Comparison of ENCODE assay signal across 8 cellular contexts in the genomic region with DNA sequence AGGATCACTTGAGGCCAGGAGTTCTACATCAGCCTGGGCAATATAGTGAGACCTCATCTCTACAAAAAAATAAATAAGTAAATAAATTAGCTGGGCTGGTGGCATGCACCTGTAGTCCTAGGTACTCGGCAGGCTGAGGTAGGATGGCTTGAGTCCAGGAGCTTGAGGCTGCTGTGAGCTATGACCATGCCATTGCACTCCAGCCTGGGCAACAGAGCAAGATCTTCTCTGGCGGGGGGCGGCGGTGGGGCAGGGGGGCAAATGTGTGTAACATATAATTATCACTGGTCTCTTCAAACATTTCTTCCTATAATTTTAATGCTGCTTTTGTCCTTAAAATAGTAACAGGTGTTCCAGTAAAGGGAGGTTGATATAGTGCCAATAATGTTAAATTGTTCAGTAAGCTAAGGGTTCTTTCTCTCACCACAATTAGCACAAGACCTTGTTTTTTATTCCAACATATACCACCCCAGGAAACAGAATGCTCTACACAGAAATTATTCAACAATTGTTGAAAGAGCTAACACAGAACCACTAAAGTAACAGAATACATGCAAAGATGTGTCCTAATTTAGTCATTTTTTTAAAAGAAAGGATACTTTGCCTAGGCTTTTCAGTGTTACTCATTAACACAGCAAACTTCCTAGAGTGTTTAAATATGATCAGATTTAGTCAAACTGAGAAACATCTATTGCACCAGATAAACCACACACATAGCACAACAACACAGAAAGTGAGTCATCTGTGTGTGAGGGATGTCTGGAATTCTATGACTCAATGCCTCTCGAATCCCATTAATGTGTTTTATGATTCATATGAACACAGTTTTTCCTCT. TPM values are rescaled to one million over a fixed set of nuclear protein-coding genes. Genes with fewer than 3 reads are reported as not detected.
A peak's percentile ranks its signal among the peaks of the same experiment; 100 is the strongest.
DNase-seq lines count a peak whose midpoint lies in the region; ATAC-seq and TF ChIP-seq lines count a peak whose summit lies in the region.

No MANE protein-coding gene starts in this region.

- no peak for TF ChIP-seq POLR2A in adrenal gland (IDR thresholded peaks at IDR 0.05)

- peaks cover 0 to 14% of the 10 kb centered on the region in 2 donors for H3K4me1 ChIP-seq in adrenal gland (replicated peaks in 1 of 2)
- H3K4me1 ChIP-seq in Karpas-422 (ENCODE audit: low read length) = peaks cover 13% of the 10 kb centered on the region; the same call in 1 of the 2 replicates

- in situ Hi-C loops in GM13976 (cut with MboI; ENCODE audit: low sequenced_read_pairs, unreplicated experiment) = no loop called here

- no peak overlapping the region for H3K4me2 ChIP-seq in Karpas-422 (ENCODE audit: low read depth, low read length, poor library complexity, severe bottlenecking)

- ATAC-seq in GM21723 (IDR thresholded peaks at IDR 0.05; ENCODE audit: unreplicated experiment) (peak; percentile 89), left lobe of liver (peak; percentile 86)

- WGBS in adrenal gland, 4 donors = 74 to 76% (median 75%) methylated on average over 5 of the region's 5 CpGs

- H3K9me2 ChIP-seq in Karpas-422 (replicated peaks; ENCODE audit: insufficient read depth, low read length) = no peaks in the 10 kb centered on the region

- no peak overlapping the region for H3K9ac ChIP-seq in Karpas-422 (ENCODE audit: low read length)

- H3K4me3 ChIP-seq in adrenal gland (no peak overlapping the region), Karpas-422 (ENCODE audit: low read length) (no peak overlapping the region)

- TF ChIP-seq CTCF in GM13976 (IDR thresholded peaks at IDR 0.05; ENCODE audit: borderline replicate concordance, control extremely low read depth, extremely low read depth, insufficient read depth, missing control alignments) = no peak
- TF ChIP-seq CTCF in adrenal gland (IDR thresholded peaks at IDR 0.05) = no peak

- intact Hi-C loops in adrenal gland (cut with DNase I) = no loop called here

- peak; percentile 29 for DNase-seq in GM13976 (ENCODE audit: low spot score)
- peak; percentile 50 for DNase-seq in HuH-7 (ENCODE audit: low spot score)
- DNase-seq in adrenal gland = peak in 5 of 7 donors; percentile 19 to 42 (median 33)
- DNase-seq in left lobe of liver (ENCODE audit: low spot score) = peak; percentile 67
- DNase-seq in Karpas-422 = no peak
- DNase-seq in hypothalamus (lab: John Stamatoyannopoulos, UW) = no peak
- DNase-seq in central memory CD4-positive, alpha-beta T cell = no peak

- no peak overlapping the region for H2AFZ ChIP-seq in Karpas-422 (ENCODE audit: low read length)

- H3K36me3 ChIP-seq in adrenal gland (replicated peaks in 1 of 2) = no peaks in the 10 kb centered on the region
- H3K36me3 ChIP-seq in Karpas-422 (ENCODE audit: insufficient read depth, low read length) = peaks cover 7% of the 10 kb centered on the region; the same call in 1 of the 2 replicates

- H3K9me3 ChIP-seq in adrenal gland (replicated peaks in 1 of 3) = no peaks in the 10 kb centered on the region
- no peaks in the 10 kb centered on the region for H3K9me3 ChIP-seq in Karpas-422 (ENCODE audit: low read length)

- H3K27me3 ChIP-seq in adrenal gland (no peaks in the 10 kb centered on the region), Karpas-422 (ENCODE audit: low read length) (no peaks in the 10 kb centered on the region)

- no peaks in the 10 kb centered on the region for H4K20me1 ChIP-seq in Karpas-422 (ENCODE audit: insufficient read depth, low read depth, low read length)

- H3K79me2 ChIP-seq in Karpas-422 (ENCODE audit: low read length) = peaks cover 79% of the 10 kb centered on the region

- H3K27ac ChIP-seq in adrenal gland = peak overlapping the region in 3 of 5 donors; percentile 22 to 65 (median 64)
- H3K27ac ChIP-seq in Karpas-422 (ENCODE audit: low read length) = no peak overlapping the region

RNA-seq across cellular contexts. Expression of gene ANKRD28, which starts 29.1 kb away (rescaled TPM):
- total RNA-seq in adrenal gland (10 to 100 TPM; 14.0 to 71.7 (median 49.7) TPM), left lobe of liver (27.2 TPM)
- 10 to 100 TPM; 11.0 to 16.9 (median 16.2) TPM for polyA plus RNA-seq in adrenal gland
- total RNA-seq in Karpas-422 (2014; rRNA removed; shearing (Covaris generic); ENCODE audit: low replicate concordance) = 70.3 and 113 TPM in 2 replicates

Comparison
In these comparisons a context has a peak if more than half of its experiments do, and no peak if none do; other contexts are left out.
1. DNase-seq: peak in GM13976 (single experiment), HuH-7 (single experiment), adrenal gland (5 of 7) and left lobe of liver (single experiment); none in Karpas-422 (single experiment), hypothalamus (0 of 51) and central memory CD4-positive, alpha-beta T cell (single experiment).